1 cellular context compared by ENCODE assay signal in genomic region chr5:142699105-142699720, GRCh38.
A peak's percentile ranks its signal among the peaks of the same experiment; 100 is the strongest.
TF ChIP-seq lines count a peak whose summit lies in the region.

No MANE protein-coding gene starts in this region.

TF ChIP-seq in SK-N-SH, 30 proteins besides CTCF, POLR2A, EP300 and RAD21 (continued from another document):
- no peak for TF ChIP-seq IRF3 (IDR thresholded peaks at IDR 0.05; ENCODE audit: low read depth, low read length)
- no peak for TF ChIP-seq ZBTB33 (IDR thresholded peaks at IDR 0.05; ENCODE audit: borderline replicate concordance, low read depth)
- TF ChIP-seq FOXM1 (IDR thresholded peaks at IDR 0.05; ENCODE audit: low read depth), result no peak
- no peak for TF ChIP-seq GATA2 (CRISPR knock-in tag; IDR thresholded peaks at IDR 0.05)
- TF ChIP-seq NRF1 (IDR thresholded peaks at IDR 0.05; ENCODE audit: low read depth, low read length), result 0 out of 2 replicates have a peak, but pooled peaks have one; percentile 35
- TF ChIP-seq SIN3A (IDR thresholded peaks at IDR 0.05; ENCODE audit: borderline replicate concordance, low read depth, low read length), result no peak
- TF ChIP-seq FOSL2 (IDR thresholded peaks at IDR 0.05; ENCODE audit: borderline replicate concordance, low read depth), result no peak
- peak; percentile 100 for TF ChIP-seq SMC3 (IDR thresholded peaks at IDR 0.05; ENCODE audit: low read depth, low read length)
- TF ChIP-seq FOXJ3 (CRISPR knock-in tag; IDR thresholded peaks at IDR 0.05), result no peak
- no peak for TF ChIP-seq MAX (IDR thresholded peaks at IDR 0.05; ENCODE audit: low read depth)
- no peak for TF ChIP-seq POLR2AphosphoS5 (IDR thresholded peaks at IDR 0.05; ENCODE audit: low read depth, low read length)
- no peak for TF ChIP-seq TAF1 (IDR thresholded peaks at IDR 0.05; ENCODE audit: borderline replicate concordance, low read depth, low read length)
- no peak for TF ChIP-seq EZH2phosphoT487 (IDR thresholded peaks at IDR 0.05; ENCODE audit: borderline replicate concordance, low read depth)
- TF ChIP-seq YY1 (IDR thresholded peaks at IDR 0.05; ENCODE audit: low read depth), result no peak
- TF ChIP-seq MXI1 (IDR thresholded peaks at IDR 0.05; ENCODE audit: low read depth, low read length), result 0 out of 2 replicates have a peak, but pooled peaks have one; percentile 27
- no peak for TF ChIP-seq PBX3 (IDR thresholded peaks at IDR 0.05)
- TF ChIP-seq RXRA (IDR thresholded peaks at IDR 0.05; ENCODE audit: borderline replicate concordance, low read depth), result no peak
- peak; percentile 40 for TF ChIP-seq CHD2 (IDR thresholded peaks at IDR 0.05; ENCODE audit: low read length, partially characterized antibody)
- TF ChIP-seq REST (IDR thresholded peaks at IDR 0.05; ENCODE audit: low read depth, low read length), result no peak
- TF ChIP-seq USF2 (IDR thresholded peaks at IDR 0.05; ENCODE audit: borderline replicate concordance, low read depth, low read length), result no peak
- no peak for TF ChIP-seq NFIC (IDR thresholded peaks at IDR 0.05; ENCODE audit: borderline replicate concordance)
- TF ChIP-seq USF1 (IDR thresholded peaks at IDR 0.05; ENCODE audit: borderline replicate concordance, low read depth), result no peak
- TF ChIP-seq GABPA (IDR thresholded peaks at IDR 0.05; ENCODE audit: low read depth), result no peak
